ENCODE assay signal across 28 cellular contexts in genomic region chr11:58688779-58689503, GRCh38. TPM values are rescaled to one million over a fixed set of nuclear protein-coding genes. Genes with fewer than 3 reads are reported as not detected.
DNase-seq lines count a peak whose midpoint lies in the region; ATAC-seq, FAIRE-seq and TF ChIP-seq lines count a peak whose summit lies in the region.
"Had no signal": no experiment of that assay in that cellular context is flagged by ENCODE, and none has a peak within 500 bp of the region (broad histone marks: within the 10 kb centered on the region; RNA-seq: fewer than 3 reads in every experiment).

No MANE protein-coding gene starts in this region.

- H2AK5ac ChIP-seq in IMR-90 (ENCODE audit: low read depth, low read length) = no peak overlapping the region

- no TSS peak for BruUV-seq in IMR-90 (replicated peaks; lab: Mats Ljungman, UMichigan)

- no peak overlapping the region for H4K91ac ChIP-seq in IMR-90 (ENCODE audit: insufficient read depth, low read depth, low read length)

- H3K4me2 ChIP-seq in IMR-90 (ENCODE audit: low read depth, low read length) (no peak overlapping the region), astrocyte (ENCODE audit: low read length) (no peak overlapping the region), keratinocyte (ENCODE audit: control insufficient read depth, extremely low read depth, insufficient read depth, low read depth, low read length) (peak overlapping the region; percentile 33)
- H3K4me2 ChIP-seq: neural progenitor cell had no signal

- no peak overlapping the region for H2BK5ac ChIP-seq in IMR-90 (ENCODE audit: low read depth, low read length, poor library complexity, severe bottlenecking)

- H2AFZ ChIP-seq in IMR-90 (replicated peaks; ENCODE audit: low read length, poor library complexity) (no peak overlapping the region), astrocyte (ENCODE audit: low read depth, low read length) (no peak overlapping the region), keratinocyte (ENCODE audit: control insufficient read depth, low read length) (peak overlapping the region; percentile 67)
- H2AFZ ChIP-seq: neural progenitor cell had no signal

- no peak overlapping the region for H3K18ac ChIP-seq in IMR-90 (ENCODE audit: low read depth, low read length)

- H3K27me3 ChIP-seq in IMR-90 (ENCODE audit: control insufficient read depth, insufficient read depth, low read length) (no peaks in the 10 kb centered on the region), astrocyte (ENCODE audit: insufficient read depth, low read length) (no peaks in the 10 kb centered on the region), keratinocyte (ENCODE audit: control insufficient read depth, extremely low read depth, insufficient read depth, low read length) (no peaks in the 10 kb centered on the region), psoas muscle (ENCODE audit: insufficient read depth in 3 of 3, low read length in 2 of 3) (no peaks in the 10 kb centered on the region)
- H3K27me3 ChIP-seq in effector memory CD4-positive, alpha-beta T cell (replicated peaks; ENCODE audit: control insufficient read depth, insufficient read depth, low read length, poor library complexity, severe bottlenecking) = no peaks in the 10 kb centered on the region
- H3K27me3 ChIP-seq: neural progenitor cell, spleen, vagina had no signal

- no peak overlapping the region for H4K5ac ChIP-seq in IMR-90 (ENCODE audit: low read depth, low read length)

- no peaks in the 10 kb centered on the region for H3K27me3 Mint-ChIP-seq in astrocyte (ENCODE audit: low read depth, unreplicated experiment)
- H3K27me3 Mint-ChIP-seq: activated CD8-positive, alpha-beta T cell treated with anti-CD3 and anti-CD28 coated beads for 36 hours; CD4-positive, alpha-beta T cell had no signal

- no peaks in the 10 kb centered on the region for H3K36me3 ChIP-seq in IMR-90 (ENCODE audit: control insufficient read depth, insufficient read depth, low read length)
- H3K36me3 ChIP-seq in astrocyte (ENCODE audit: insufficient read depth, low read length) = no peaks in the 10 kb centered on the region
- no peaks in the 10 kb centered on the region for H3K36me3 ChIP-seq in keratinocyte (ENCODE audit: control insufficient read depth in 2 of 2, extremely low read depth in 1 of 2, insufficient read depth in 2 of 2, low read length in 2 of 2)
- H3K36me3 ChIP-seq in psoas muscle (ENCODE audit: insufficient read depth in 1 of 2, low read depth in 1 of 2) = no peaks in the 10 kb centered on the region
- no peaks in the 10 kb centered on the region for H3K36me3 ChIP-seq in effector memory CD4-positive, alpha-beta T cell (ENCODE audit: control insufficient read depth, insufficient read depth, low read length)
- H3K36me3 ChIP-seq: neural progenitor cell, spleen, vagina, WERI-Rb-1 had no signal

- intact Hi-C loops in IMR-90 (cut with micrococcal nuclease) (no loop called here), psoas muscle (cut with DNase I) (no loop called here)

- no peaks in the 10 kb centered on the region for H3K79me1 ChIP-seq in IMR-90 (ENCODE audit: low read depth in 1 of 2, low read length in 2 of 2)

- CTCF ChIA-PET in IMR-90 (lab: Yijun Ruan, JAX) = interaction anchor here (0.8 kb wide), 1 partner anchor 102 kb away, joined by 5 read pairs; no protein-coding TSS in a partner anchor

- H4K20me1 ChIP-seq in IMR-90 (ENCODE audit: insufficient read depth, low read length) (no peaks in the 10 kb centered on the region), astrocyte (ENCODE audit: insufficient read depth, low read length) (no peaks in the 10 kb centered on the region), keratinocyte (ENCODE audit: control insufficient read depth, extremely low read depth, insufficient read depth, low read length) (no peaks in the 10 kb centered on the region)

- DNase-seq in COLO829 (ENCODE audit: low spot score) (peak; percentile 50), IMR-90 (peak; percentile 15), astrocyte (ENCODE audit: low read depth) (no peak), keratinocyte (ENCODE audit: low read depth, low spot score) (peak; percentile 57), psoas muscle (no peak)
- DNase-seq in effector memory CD4-positive, alpha-beta T cell = no peak
- DNase-seq: activated CD8-positive, alpha-beta T cell treated with anti-CD3 and anti-CD28 coated beads for 36 hours; activated naive CD4-positive, alpha-beta T cell treated with anti-CD3 and anti-CD28 coated beads for 36 hours; activated T-cell treated with anti-CD3 and anti-CD28 coated beads, Interleukin-2, amount 50 U/mL, for 4 hours; aorta; CD4-positive, alpha-beta T cell; effector CD8-positive, alpha-beta T cell; H7; left cardiac atrium; NCI-H2029 treated with DMSO at 0.1 percent for 48 hours; NCI-H446 treated with DMSO at 0.1 percent for 48 hours; SIG-M5; spleen; WERI-Rb-1 had no signal

- 67% methylated on average over 1 of the region's 4 CpGs; no CpG with 5 or more reads in 1 of the 2 experiments for WGBS in IMR-90 (ENCODE audit: extremely low coverage in 2 of 2, insufficient read length in 1 of 2), 2 experiments
- WGBS in psoas muscle, 3 donors = 60 to 73% (median 71%) methylated on average over 4 of the region's 4 CpGs

- no peak overlapping the region for H2AK9ac ChIP-seq in IMR-90 (replicated peaks; ENCODE audit: low read depth, low read length, poor library complexity)

- peaks cover 1% of the 10 kb centered on the region for H3K9me3 Mint-ChIP-seq in astrocyte (ENCODE audit: unreplicated experiment)
- H3K9me3 Mint-ChIP-seq: activated CD8-positive, alpha-beta T cell treated with anti-CD3 and anti-CD28 coated beads for 36 hours; activated naive CD4-positive, alpha-beta T cell treated with anti-CD3 and anti-CD28 coated beads for 36 hours; activated T-cell treated with anti-CD3 and anti-CD28 coated beads, Interleukin-2, amount 50 U/mL, for 4 hours; CD4-positive, alpha-beta T cell; neural progenitor cell; T-helper 1 cell treated with Interleukin-12 subunit alpha and Interleukin-12 subunit beta and Interleukin-4 antibody, amounts not matched to agents 30 μg/mL and 1 μg/mL, for 36 hours had no signal

- no peaks in the 10 kb centered on the region for H3K9me3 ChIP-seq in IMR-90 (ENCODE audit: control insufficient read depth, insufficient read depth, low read length)
- H3K9me3 ChIP-seq in astrocyte (ENCODE audit: insufficient read depth, low read depth, low read length) = no peaks in the 10 kb centered on the region
- no peaks in the 10 kb centered on the region for H3K9me3 ChIP-seq in keratinocyte (ENCODE audit: control insufficient read depth, low read depth, low read length)
- no peaks in the 10 kb centered on the region for H3K9me3 ChIP-seq in psoas muscle
- H3K9me3 ChIP-seq in effector memory CD4-positive, alpha-beta T cell (ENCODE audit: control insufficient read depth, low read length) = no peaks in the 10 kb centered on the region
- H3K9me3 ChIP-seq: vagina had no signal

- in situ Hi-C loops in IMR-90 (cut with MboI; ENCODE audit: low sequenced_read_pairs) = no loop called here

- no peak overlapping the region for H3K4me3 Mint-ChIP-seq in astrocyte (ENCODE audit: unreplicated experiment)
- H3K4me3 Mint-ChIP-seq: activated CD8-positive, alpha-beta T cell treated with anti-CD3 and anti-CD28 coated beads for 36 hours; activated naive CD4-positive, alpha-beta T cell treated with anti-CD3 and anti-CD28 coated beads for 36 hours; activated T-cell treated with anti-CD3 and anti-CD28 coated beads, Interleukin-2, amount 50 U/mL, for 4 hours; CD4-positive, alpha-beta T cell; neural progenitor cell; T-helper 1 cell treated with Interleukin-12 subunit alpha and Interleukin-12 subunit beta and Interleukin-4 antibody, amounts not matched to agents 30 μg/mL and 1 μg/mL, for 36 hours had no signal

- H4K8ac ChIP-seq in IMR-90 (ENCODE audit: low read depth in 2 of 2, low read length in 2 of 2) = no peak overlapping the region

- POLR2A ChIA-PET in IMR-90 (lab: Charles Lee; ENCODE audit: unreplicated experiment) = no interaction called here

- no peak overlapping the region for H2BK15ac ChIP-seq in IMR-90 (ENCODE audit: low read depth, low read length)

- H3K4me1 Mint-ChIP-seq in astrocyte (ENCODE audit: low read depth, unreplicated experiment) = peaks cover 14% of the 10 kb centered on the region
- H3K4me1 Mint-ChIP-seq: neural progenitor cell had no signal

- no peak overlapping the region for H2BK120ac ChIP-seq in IMR-90 (ENCODE audit: low read depth, low read length)

- dilution Hi-C loops in IMR-90 (cut with HindIII; ENCODE audit: low sequenced_read_pairs, unreplicated experiment) = no loop called here
- dilution Hi-C loops in keratinocyte (cut with MboI; ENCODE audit: extremely low pct_ligation_motif_present, low sequenced_read_pairs) = no loop called here

- no peak overlapping the region for H3K23ac ChIP-seq in IMR-90 (ENCODE audit: low read depth, low read length)

- ATAC-seq in IMR-90 (ENCODE audit: low read depth) (no peak), HG02973 (IDR thresholded peaks at IDR 0.05; ENCODE audit: unreplicated experiment) (no peak), psoas muscle (no peak), HG02642 (IDR thresholded peaks at IDR 0.05; ENCODE audit: poor library complexity, unreplicated experiment) (no peak)
- ATAC-seq: activated CD8-positive, alpha-beta T cell treated with anti-CD3 and anti-CD28 coated beads for 36 hours; left cardiac atrium had no signal

- H3K27ac ChIP-seq in IMR-90 (ENCODE audit: insufficient read depth, low read length) (no peak overlapping the region), astrocyte (ENCODE audit: low read depth, low read length) (no peak overlapping the region), keratinocyte (ENCODE audit: control insufficient read depth, insufficient read depth, low read length) (peak overlapping the region; percentile 34), psoas muscle (no peak overlapping the region)
- no peak overlapping the region for H3K27ac ChIP-seq in effector memory CD4-positive, alpha-beta T cell (ENCODE audit: insufficient read depth, low read length, poor library complexity, severe bottlenecking)
- H3K27ac ChIP-seq: neural progenitor cell, spleen, vagina, WERI-Rb-1 had no signal

- H3K9ac ChIP-seq in IMR-90 (ENCODE audit: low read depth, low read length) (no peak overlapping the region), astrocyte (ENCODE audit: low read length) (no peak overlapping the region), keratinocyte (ENCODE audit: control insufficient read depth, extremely low read depth, insufficient read depth, low read length) (no peak overlapping the region)
- H3K9ac ChIP-seq: neural progenitor cell had no signal

- peak overlapping the region; percentile 75 for H3K27ac Mint-ChIP-seq in astrocyte (ENCODE audit: unreplicated experiment)
- H3K27ac Mint-ChIP-seq: activated CD8-positive, alpha-beta T cell treated with anti-CD3 and anti-CD28 coated beads for 36 hours; activated naive CD4-positive, alpha-beta T cell treated with anti-CD3 and anti-CD28 coated beads for 36 hours; CD4-positive, alpha-beta T cell; neural progenitor cell; T-helper 1 cell treated with Interleukin-12 subunit alpha and Interleukin-12 subunit beta and Interleukin-4 antibody, amounts not matched to agents 30 μg/mL and 1 μg/mL, for 36 hours had no signal

- H3K4ac ChIP-seq in IMR-90 (ENCODE audit: low read depth, low read length) = no peak overlapping the region

- TF ChIP-seq CTCF in IMR-90 (conservative IDR thresholded peaks at IDR 0.05; ENCODE audit: low read depth, low read length) (no peak), astrocyte (IDR thresholded peaks at IDR 0.05; ENCODE audit: insufficient read depth, low read depth, low read length) (no peak), keratinocyte (optimal IDR thresholded peaks at IDR 0.05 in 1 of 3, IDR thresholded peaks at IDR 0.05 in 1 of 3, conservative IDR thresholded peaks at IDR 0.05 in 1 of 3; ENCODE audit: extremely low read depth in 1 of 3, insufficient read depth in 2 of 3, low read length in 3 of 3) (no peak), psoas muscle (IDR thresholded peaks at IDR 0.05) (no peak)

- no peak for TF ChIP-seq POLR2A in IMR-90 (IDR thresholded peaks at IDR 0.05; ENCODE audit: low read depth, low read length)

- no peak overlapping the region for H3K4me3 ChIP-seq in IMR-90 (ENCODE audit: insufficient read depth, low read depth, low read length)
- H3K4me3 ChIP-seq in astrocyte (ENCODE audit: insufficient read depth, low read depth, low read length) = no peak overlapping the region
- H3K4me3 ChIP-seq in keratinocyte (ENCODE audit: control insufficient read depth in 2 of 3, extremely low read depth in 1 of 3, insufficient read depth in 2 of 3, low read depth in 1 of 3, low read length in 3 of 3) = no peak overlapping the region
- no peak overlapping the region for H3K4me3 ChIP-seq in psoas muscle
- H3K4me3 ChIP-seq in effector memory CD4-positive, alpha-beta T cell (ENCODE audit: insufficient read depth, low read depth, low read length, poor library complexity, severe bottlenecking) = no peak overlapping the region
- H3K4me3 ChIP-seq: neural progenitor cell, spleen, vagina had no signal

- no peak for TF ChIP-seq RAD21 in IMR-90 (IDR thresholded peaks at IDR 0.05; ENCODE audit: low read length)

- H3K9me1 ChIP-seq in IMR-90 (ENCODE audit: insufficient read depth, low read length) (no peaks in the 10 kb centered on the region), keratinocyte (ENCODE audit: control insufficient read depth, extremely low read depth, insufficient read depth, low read length) (no peaks in the 10 kb centered on the region)

- H3K4me1 ChIP-seq in IMR-90 (ENCODE audit: control insufficient read depth, insufficient read depth, low read length) (no peaks in the 10 kb centered on the region), astrocyte (ENCODE audit: insufficient read depth, low read length) (no peaks in the 10 kb centered on the region), keratinocyte (ENCODE audit: control insufficient read depth, extremely low read depth, insufficient read depth, low read length) (peaks cover 15% of the 10 kb centered on the region), psoas muscle (no peaks in the 10 kb centered on the region)
- no peaks in the 10 kb centered on the region for H3K4me1 ChIP-seq in effector memory CD4-positive, alpha-beta T cell (ENCODE audit: control insufficient read depth, insufficient read depth, low read length, poor library complexity, severe bottlenecking)
- H3K4me1 ChIP-seq: neural progenitor cell, spleen, vagina had no signal

- no peak for FAIRE-seq in astrocyte (lab: Jason Lieb, UNC)
- peak; percentile 88 for FAIRE-seq in keratinocyte (lab: Jason Lieb, UNC)
- FAIRE-seq: GM12891 had no signal

- H3K56ac ChIP-seq in IMR-90 (ENCODE audit: extremely low read depth, insufficient read depth, low read length) = no peak overlapping the region

- no peaks in the 10 kb centered on the region for H3K36me3 Mint-ChIP-seq in astrocyte (ENCODE audit: low read depth, unreplicated experiment)
- H3K36me3 Mint-ChIP-seq: neural progenitor cell had no signal

- no peak overlapping the region for H3K14ac ChIP-seq in IMR-90 (replicated peaks; ENCODE audit: low read depth, low read length)

- no peaks in the 10 kb centered on the region for H3K79me2 ChIP-seq in astrocyte (ENCODE audit: insufficient read depth, low read length)
- no peaks in the 10 kb centered on the region for H3K79me2 ChIP-seq in keratinocyte (ENCODE audit: control insufficient read depth, insufficient read depth, low read length)

- H2BK20ac ChIP-seq in IMR-90 (ENCODE audit: low read depth, low read length) = no peak overlapping the region

RNA-seq across cellular contexts. Expression of gene GLYAT, which starts 42.8 kb away (rescaled TPM):
- total RNA-seq in IMR-90 (2012; rRNA removed) = not detected in 2 replicates
- not detected in 2 replicates for polyA plus RNA-seq in IMR-90 (2012; rRNA removed)
- polyA plus RNA-seq in IMR-90 (2012; cell fraction: cytosol; rRNA removed) = not detected in 2 replicates
- not detected in 2 replicates for polyA plus RNA-seq in IMR-90 (2012; cell fraction: nucleus; rRNA removed; ENCODE audit: low replicate concordance)
- total RNA-seq in astrocyte = not detected in 2 replicates
- 0.10 to 0.17 TPM in 2 of 3 replicates, not detected in the other for polyA plus RNA-seq in keratinocyte
- polyA plus RNA-seq in keratinocyte (2011; ENCODE audit: low read depth) = not detected
- 0.06 TPM in 1 of 2 replicates, not detected in the other for polyA plus RNA-seq in keratinocyte (2011; cell fraction: cytosol; rRNA removed)
- polyA plus RNA-seq in keratinocyte (2011; cell fraction: nucleus; rRNA removed) = not detected in 2 replicates
- polyA plus RNA-seq in keratinocyte (2012; ENCODE audit: low replicate concordance) = not detected in 2 replicates
- 0.40 TPM in 1 of 3 replicates, not detected in the others for polyA minus RNA-seq in keratinocyte
- polyA minus RNA-seq in keratinocyte (2011; cell fraction: cytosol; rRNA and poly(A)+ RNA removed) = not detected
- polyA minus RNA-seq in keratinocyte (2011; cell fraction: nucleus; rRNA and poly(A)+ RNA removed) = 0.54 TPM in 1 of 2 replicates, not detected in the other
- total RNA-seq in psoas muscle = under 1 TPM in 1 of 4 donors, not detected in 3; 0.54 TPM
- polyA plus RNA-seq in psoas muscle = under 1 TPM in 1 of 3 donors, not detected in 2; 0.03 TPM
- total RNA-seq: activated CD8-positive, alpha-beta T cell treated with anti-CD3 and anti-CD28 coated beads for 36 hours; activated naive CD4-positive, alpha-beta T cell treated with anti-CD3 and anti-CD28 coated beads for 36 hours; activated T-cell treated with anti-CD3 and anti-CD28 coated beads, Interleukin-2, amount 50 U/mL, for 4 hours; aorta; CD4-positive, alpha-beta T cell; cerebellum; H7; pulmonary artery endothelial cell; spleen; vagina had no signal
- polyA plus RNA-seq: AG04450, aorta, spleen had no signal

Comparison
In these comparisons a context has a peak if more than half of its experiments do, and no peak if none do; other contexts are left out.
1. DNase-seq: peak in COLO829 (single experiment), IMR-90 (single experiment) and keratinocyte (single experiment); none in astrocyte (single experiment), psoas muscle (0 of 2) and effector memory CD4-positive, alpha-beta T cell (0 of 3).